ENCODE assay signal across 8 cellular contexts in the genomic region with DNA sequence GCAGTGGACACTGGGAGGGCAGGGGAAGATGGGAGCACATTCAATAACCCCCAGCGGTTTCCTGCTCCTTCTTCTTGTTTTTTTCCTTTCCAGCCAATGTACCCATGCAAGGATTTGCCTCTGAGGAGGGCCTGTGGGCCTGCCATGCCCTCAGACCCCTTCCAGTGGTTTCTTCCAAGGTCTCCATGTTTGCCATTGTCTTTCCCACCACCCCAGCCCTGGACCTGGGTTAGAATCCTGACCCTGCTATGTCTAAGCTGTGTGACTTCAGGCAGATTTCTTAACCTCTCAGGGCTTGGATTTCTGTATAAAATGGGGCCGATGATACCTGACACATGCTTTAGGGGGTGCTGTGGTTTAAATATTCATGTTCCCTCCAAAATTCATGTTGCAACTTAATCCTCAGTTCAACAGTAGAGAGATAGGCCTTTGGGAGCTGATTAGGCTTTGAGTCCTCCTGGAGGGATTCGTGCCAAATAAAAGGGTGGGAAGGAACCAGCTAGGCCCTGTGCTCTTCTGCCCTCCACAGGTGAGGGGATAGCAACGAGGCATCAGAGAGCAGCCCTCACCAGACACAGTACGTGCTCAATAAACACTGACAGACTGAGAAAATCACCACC. TPM values are rescaled to one million over a fixed set of nuclear protein-coding genes. Genes with fewer than 3 reads are reported as not detected.
A peak's percentile ranks its signal among the peaks of the same experiment; 100 is the strongest.
DNase-seq lines count a peak whose midpoint lies in the region; ATAC-seq and TF ChIP-seq lines count a peak whose summit lies in the region.

No MANE protein-coding gene starts in this region.

- H3K4me1 ChIP-seq in DND-41 (ENCODE audit: insufficient read depth, low read length) (no peaks in the 10 kb centered on the region), KMS-11 (ENCODE audit: low read depth, poor library complexity, severe bottlenecking) (no peaks in the 10 kb centered on the region), adrenal gland (replicated peaks in 1 of 2) (no peaks in the 10 kb centered on the region), liver (ENCODE audit: control insufficient read depth in 4 of 4, insufficient read depth in 4 of 4, low read length in 3 of 4) (peaks cover 0 to 3% (median 0%) of the 10 kb centered on the region in 4 donors)

- H3K4me3 ChIP-seq in DND-41 (ENCODE audit: low read depth in 1 of 2, low read length in 2 of 2), result no peak overlapping the region
- H3K4me3 ChIP-seq in KMS-11 (IDR thresholded peaks at IDR 0.05; ENCODE audit: insufficient read depth, low read depth, low read length), result no peak overlapping the region
- H3K4me3 ChIP-seq in adrenal gland, result no peak overlapping the region
- no peak overlapping the region for H3K4me3 ChIP-seq in liver (ENCODE audit: low read depth in 1 of 3, low read length in 3 of 3)

- H3K9ac ChIP-seq in DND-41 (ENCODE audit: low read depth, low read length) (no peak overlapping the region), KMS-11 (no peak overlapping the region), liver (ENCODE audit: low read depth in 1 of 2, low read length in 2 of 2) (no peak overlapping the region)

- DNase-seq in DND-41 (peak; percentile 39), adrenal gland (no peak), NCI-H2171 (lab: John Stamatoyannopoulos, UW) (no peak), posterior vena cava (ENCODE audit: low spot score) (no peak)
- no peak for DNase-seq in activated effector memory CD4-positive, alpha-beta T cell treated with anti-CD3 and anti-CD28 coated beads, Interleukin-2, amount 50 U/mL, for 16 hours

- TF ChIP-seq CTCF in DND-41 (IDR thresholded peaks at IDR 0.05; ENCODE audit: borderline replicate concordance, extremely low read depth, low read length, poor library complexity, severe bottlenecking) (peak; percentile 57), KMS-11 (conservative IDR thresholded peaks at IDR 0.05; ENCODE audit: low read depth, low read length) (peak; percentile 38; the same call in 1 of the 2 replicates), adrenal gland (IDR thresholded peaks at IDR 0.05) (peak in 5 of 6 experiments; percentile 13 to 40 (median 31)), liver (IDR thresholded peaks at IDR 0.05; ENCODE audit: low read depth, low read length, missing input control) (peak; percentile 26)

- ATAC-seq in DND-41 (ENCODE audit: insufficient read depth, low read depth) (peak; percentile 75), HG03457 (IDR thresholded peaks at IDR 0.05; ENCODE audit: unreplicated experiment) (no peak)

- no peaks in the 10 kb centered on the region for H3K36me3 ChIP-seq in DND-41 (ENCODE audit: insufficient read depth, low read length)
- no peaks in the 10 kb centered on the region for H3K36me3 ChIP-seq in KMS-11 (ENCODE audit: insufficient read depth)
- no peaks in the 10 kb centered on the region for H3K36me3 ChIP-seq in adrenal gland (replicated peaks in 1 of 2)
- H3K36me3 ChIP-seq in liver (ENCODE audit: control insufficient read depth in 4 of 4, insufficient read depth in 3 of 4, low read depth in 1 of 4, low read length in 3 of 4), result no peaks in the 10 kb centered on the region

- H3K9me3 ChIP-seq in DND-41 (ENCODE audit: insufficient read depth, low read length, severe bottlenecking) (no peaks in the 10 kb centered on the region), adrenal gland (replicated peaks in 1 of 3) (no peaks in the 10 kb centered on the region), liver (ENCODE audit: control insufficient read depth in 4 of 4, low read length in 3 of 4) (no peaks in the 10 kb centered on the region)

- H3K27me3 ChIP-seq in DND-41 (ENCODE audit: insufficient read depth, low read length, poor library complexity), result no peaks in the 10 kb centered on the region
- no peaks in the 10 kb centered on the region for H3K27me3 ChIP-seq in KMS-11 (ENCODE audit: insufficient read depth, low read depth)
- no peaks in the 10 kb centered on the region for H3K27me3 ChIP-seq in adrenal gland
- H3K27me3 ChIP-seq in liver (ENCODE audit: control insufficient read depth in 4 of 4, insufficient read depth in 4 of 4, low read length in 3 of 4), result no peaks in the 10 kb centered on the region

- TF ChIP-seq RAD21 in liver (IDR thresholded peaks at IDR 0.05), result peak; percentile 52 to 58

- H3K79me2 ChIP-seq in DND-41 (ENCODE audit: insufficient read depth, low read length) (no peaks in the 10 kb centered on the region), KMS-11 (ENCODE audit: insufficient read depth, low read depth) (no peaks in the 10 kb centered on the region)

- H3K27ac ChIP-seq in DND-41 (ENCODE audit: low read length) (no peak overlapping the region), KMS-11 (no peak overlapping the region), adrenal gland (no peak overlapping the region), liver (ENCODE audit: low read depth in 1 of 2, low read length in 2 of 2) (no peak overlapping the region)

- H2AFZ ChIP-seq in DND-41 (ENCODE audit: low read depth, low read length) (no peak overlapping the region), KMS-11 (ENCODE audit: low read depth) (no peak overlapping the region)

- H3K4me2 ChIP-seq in DND-41 (ENCODE audit: insufficient read depth, low read length) (no peak overlapping the region), KMS-11 (no peak overlapping the region)

- no peak for TF ChIP-seq POLR2A in adrenal gland (IDR thresholded peaks at IDR 0.05)

- H4K20me1 ChIP-seq in DND-41 (ENCODE audit: insufficient read depth, low read length), result no peaks in the 10 kb centered on the region
- no peaks in the 10 kb centered on the region for H4K20me1 ChIP-seq in KMS-11 (ENCODE audit: insufficient read depth)

- WGBS in adrenal gland, 4 donors, result 79 to 86% (median 82%) methylated on average over 5 of the region's 5 CpGs
- WGBS in liver, result 83% methylated on average over 5 of the region's 5 CpGs

- intact Hi-C loops in adrenal gland (cut with DNase I) (no loop called here), posterior vena cava (cut with DNase I) (loop anchor here in 1 of 2 donors (5.0 kb wide), 1 partner anchor 35 kb away; no protein-coding TSS in a partner anchor)

TF ChIP-seq in liver, 16 proteins besides CTCF, POLR2A, EP300 and RAD21:
- TF ChIP-seq SP1 (IDR thresholded peaks at IDR 0.05), result no peak
- no peak for TF ChIP-seq NR2F2 (IDR thresholded peaks at IDR 0.05)
- TF ChIP-seq FOXA2 (IDR thresholded peaks at IDR 0.05), result no peak

RNA-seq across cellular contexts. Expression of gene FLNB, which starts 46.3 kb away (rescaled TPM):
- 100 to 1,000 TPM in 6 of 8 donors, 10 to 100 TPM in 2; 84.6 to 278 (median 120) TPM for total RNA-seq in adrenal gland
- 100 to 1,000 TPM in 2 of 3 donors, 10 to 100 TPM in 1; 94.9 to 174 (median 138) TPM for polyA plus RNA-seq in adrenal gland
- 100 to 1,000 TPM in 1 of 2 donors, 10 to 100 TPM in 1; 53.8 to 124 TPM for total RNA-seq in liver
- polyA plus RNA-seq in liver, result 10 to 100 TPM; 22.9 to 34.7 TPM
- total RNA-seq in posterior vena cava, result 100 to 1,000 TPM; 130 to 133 TPM
